In the genomic region with DNA sequence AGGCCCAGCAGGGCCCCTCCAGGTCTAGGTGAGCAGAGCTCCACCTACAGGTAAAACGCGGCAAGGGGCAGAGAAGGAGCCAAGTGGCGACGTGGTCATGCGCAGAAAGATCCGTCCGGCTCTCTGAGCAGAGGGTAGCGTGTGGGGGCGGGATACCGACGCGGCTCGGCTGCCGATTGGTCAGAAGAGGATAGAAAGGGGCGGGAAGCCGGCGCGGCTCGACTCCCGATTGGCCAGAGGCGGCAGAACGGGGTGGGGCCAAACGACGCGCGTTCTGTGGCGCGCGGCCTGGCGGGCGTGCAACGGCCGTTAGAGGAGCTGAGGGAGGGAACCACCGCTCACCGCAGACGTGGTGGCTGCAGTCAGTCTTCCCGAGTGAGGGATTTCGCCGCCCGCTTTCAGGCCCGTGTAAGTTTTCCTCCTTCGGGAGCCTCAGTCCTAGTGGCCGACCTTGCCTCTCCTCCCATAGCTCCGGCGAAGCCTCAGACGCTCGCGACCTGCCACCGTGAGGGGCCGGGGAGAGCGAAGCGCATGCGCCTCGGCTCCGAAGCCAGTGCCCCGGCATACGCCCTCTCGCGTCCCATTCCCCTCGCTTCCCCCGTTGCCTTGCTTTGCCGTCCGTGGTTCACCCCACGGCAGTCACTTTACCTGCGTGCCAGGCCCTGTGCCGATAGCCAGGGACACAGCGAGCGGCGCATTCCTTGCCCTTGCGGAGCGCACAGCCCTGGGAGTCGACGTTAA, we compare ENCODE assay signal across 1 cellular context.
TF ChIP-seq lines count a peak whose summit lies in the region.

A gene with protein sequence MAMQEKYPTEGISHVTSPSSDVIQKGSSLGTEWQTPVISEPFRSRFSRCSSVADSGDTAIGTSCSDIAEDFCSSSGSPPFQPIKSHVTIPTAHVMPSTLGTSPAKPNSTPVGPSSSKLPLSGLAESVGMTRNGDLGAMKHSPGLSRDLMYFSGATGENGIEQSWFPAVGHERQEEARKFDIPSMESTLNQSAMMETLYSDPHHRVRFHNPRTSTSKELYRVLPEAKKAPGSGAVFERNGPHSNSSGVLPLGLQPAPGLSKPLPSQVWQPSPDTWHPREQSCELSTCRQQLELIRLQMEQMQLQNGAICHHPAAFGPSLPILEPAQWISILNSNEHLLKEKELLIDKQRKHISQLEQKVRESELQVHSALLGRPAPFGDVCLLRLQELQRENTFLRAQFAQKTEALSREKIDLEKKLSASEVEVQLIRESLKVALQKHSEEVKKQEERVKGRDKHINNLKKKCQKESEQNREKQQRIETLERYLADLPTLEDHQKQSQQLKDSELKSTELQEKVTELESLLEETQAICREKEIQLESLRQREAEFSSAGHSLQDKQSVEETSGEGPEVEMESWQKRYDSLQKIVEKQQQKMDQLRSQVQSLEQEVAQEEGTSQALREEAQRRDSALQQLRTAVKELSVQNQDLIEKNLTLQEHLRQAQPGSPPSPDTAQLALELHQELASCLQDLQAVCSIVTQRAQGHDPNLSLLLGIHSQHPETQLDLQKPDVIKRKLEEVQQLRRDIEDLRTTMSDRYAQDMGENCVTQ (plus strand): TSS at position 298 of the 741 bp plus-strand sequence. CDS start 5,584 bp downstream, outside the sequence.

TF ChIP-seq in K562, 482 proteins besides CTCF, POLR2A, EP300 and RAD21 (continued from another document and continues in another):
- TF ChIP-seq GTF2B (IDR thresholded peaks at IDR 0.05; ENCODE audit: extremely low read depth, insufficient read length) (peak; percentile 15), BRCA1 (IDR thresholded peaks at IDR 0.05) (no peak), BRCA1 (CRISPR knock-in tag; IDR thresholded peaks at IDR 0.05) (peak; percentile 26; the same call in 1 of the 2 replicates), BCOR (IDR thresholded peaks at IDR 0.05) (peak; percentile 74), ZNF174 (CRISPR knock-in tag; IDR thresholded peaks at IDR 0.05) (0 out of 2 replicates have a peak, but pooled peaks have one; percentile 23), TCF7 (IDR thresholded peaks at IDR 0.05; ENCODE audit: borderline replicate concordance) (0 out of 2 replicates have a peak, but pooled peaks have one; percentile 40), SMAD2 (IDR thresholded peaks at IDR 0.05; ENCODE audit: low read depth, low read length) (no peak), ZNF41 (CRISPR knock-in tag; conservative IDR thresholded peaks at IDR 0.05) (peak; percentile 51; the same call in 1 of the 2 replicates), U2AF1 (optimal IDR thresholded peaks at IDR 0.05; ENCODE audit: low read depth, low read length) (no peak), ATF7 (IDR thresholded peaks at IDR 0.05) (peak; percentile 87), JUN (IDR thresholded peaks at IDR 0.05; ENCODE audit: borderline replicate concordance, low read depth, low read length) (no peak; the same call in 1 of the 2 replicates), JUN (CRISPR knock-in tag; IDR thresholded peaks at IDR 0.05; ENCODE audit: borderline replicate concordance) (peak; percentile 58; the same call in 1 of the 2 replicates), SAP30 (IDR thresholded peaks at IDR 0.05; ENCODE audit: borderline replicate concordance, insufficient read depth, low read depth, low read length, poor library complexity, severe bottlenecking) (peak; percentile 87), RHOXF2B (CRISPR knock-in tag; conservative IDR thresholded peaks at IDR 0.05) (peak; percentile 70), CREM (IDR thresholded peaks at IDR 0.05; ENCODE audit: low read depth) (peak; percentile 91), NEUROD1 (IDR thresholded peaks at IDR 0.05; ENCODE audit: borderline replicate concordance, low read depth, low read length, partially characterized antibody) (peak; percentile 90), TEAD4 (IDR thresholded peaks at IDR 0.05; ENCODE audit: low read length) (no peak; the same call in 1 of the 2 replicates), TEAD4 (CRISPR knock-in tag; IDR thresholded peaks at IDR 0.05; ENCODE audit: borderline replicate concordance) (peak; percentile 75; the same call in 1 of the 2 replicates), ZKSCAN1 (IDR thresholded peaks at IDR 0.05; ENCODE audit: low read depth, low read length) (peak; percentile 64; the same call in 1 of the 2 replicates), CREBBP (IDR thresholded peaks at IDR 0.05; ENCODE audit: low read depth, low read length) (no peak), CCNT2 (IDR thresholded peaks at IDR 0.05; ENCODE audit: borderline replicate concordance, extremely low read depth, insufficient read length, low read depth, low read length) (peak; percentile 80), SRSF3 (IDR thresholded peaks at IDR 0.05; ENCODE audit: insufficient read depth, low read length) (0 out of 2 replicates have a peak, but pooled peaks have one; percentile 30), CTCFL (IDR thresholded peaks at IDR 0.05; ENCODE audit: borderline replicate concordance, insufficient read depth, low read depth, low read length, poor library complexity, severe bottlenecking) (peak; percentile 73), ETS2 (tag; IDR thresholded peaks at IDR 0.05; ENCODE audit: borderline replicate concordance, poor library complexity, severe bottlenecking) (no peak), TAF15 (IDR thresholded peaks at IDR 0.05; ENCODE audit: low read depth, low read length) (no peak), HDAC1 (IDR thresholded peaks at IDR 0.05) (peak in 1 of 2 experiments; percentile 92; a peak in 2 of 4 replicates), BCL6 (CRISPR knock-in tag; IDR thresholded peaks at IDR 0.05) (no peak), ESRRA (IDR thresholded peaks at IDR 0.05; ENCODE audit: borderline replicate concordance, low read depth) (peak; percentile 68), SMC3 (conservative IDR thresholded peaks at IDR 0.05; ENCODE audit: insufficient read depth, low read depth, low read length) (peak; percentile 56; the same call in 1 of the 2 replicates), FOXA1 (IDR thresholded peaks at IDR 0.05; ENCODE audit: borderline replicate concordance) (no peak), POLR2G (IDR thresholded peaks at IDR 0.05; ENCODE audit: low read depth, low read length) (peak; percentile 99), E2F8 (IDR thresholded peaks at IDR 0.05; ENCODE audit: low read depth, partially characterized antibody) (peak; percentile 54), KLF6 (CRISPR knock-in tag; IDR thresholded peaks at IDR 0.05; ENCODE audit: borderline replicate concordance) (peak; percentile 85; the same call in 1 of the 2 replicates), ZNF77 (CRISPR knock-in tag; IDR thresholded peaks at IDR 0.05) (no peak)
- TF ChIP-seq, protein P1, sequence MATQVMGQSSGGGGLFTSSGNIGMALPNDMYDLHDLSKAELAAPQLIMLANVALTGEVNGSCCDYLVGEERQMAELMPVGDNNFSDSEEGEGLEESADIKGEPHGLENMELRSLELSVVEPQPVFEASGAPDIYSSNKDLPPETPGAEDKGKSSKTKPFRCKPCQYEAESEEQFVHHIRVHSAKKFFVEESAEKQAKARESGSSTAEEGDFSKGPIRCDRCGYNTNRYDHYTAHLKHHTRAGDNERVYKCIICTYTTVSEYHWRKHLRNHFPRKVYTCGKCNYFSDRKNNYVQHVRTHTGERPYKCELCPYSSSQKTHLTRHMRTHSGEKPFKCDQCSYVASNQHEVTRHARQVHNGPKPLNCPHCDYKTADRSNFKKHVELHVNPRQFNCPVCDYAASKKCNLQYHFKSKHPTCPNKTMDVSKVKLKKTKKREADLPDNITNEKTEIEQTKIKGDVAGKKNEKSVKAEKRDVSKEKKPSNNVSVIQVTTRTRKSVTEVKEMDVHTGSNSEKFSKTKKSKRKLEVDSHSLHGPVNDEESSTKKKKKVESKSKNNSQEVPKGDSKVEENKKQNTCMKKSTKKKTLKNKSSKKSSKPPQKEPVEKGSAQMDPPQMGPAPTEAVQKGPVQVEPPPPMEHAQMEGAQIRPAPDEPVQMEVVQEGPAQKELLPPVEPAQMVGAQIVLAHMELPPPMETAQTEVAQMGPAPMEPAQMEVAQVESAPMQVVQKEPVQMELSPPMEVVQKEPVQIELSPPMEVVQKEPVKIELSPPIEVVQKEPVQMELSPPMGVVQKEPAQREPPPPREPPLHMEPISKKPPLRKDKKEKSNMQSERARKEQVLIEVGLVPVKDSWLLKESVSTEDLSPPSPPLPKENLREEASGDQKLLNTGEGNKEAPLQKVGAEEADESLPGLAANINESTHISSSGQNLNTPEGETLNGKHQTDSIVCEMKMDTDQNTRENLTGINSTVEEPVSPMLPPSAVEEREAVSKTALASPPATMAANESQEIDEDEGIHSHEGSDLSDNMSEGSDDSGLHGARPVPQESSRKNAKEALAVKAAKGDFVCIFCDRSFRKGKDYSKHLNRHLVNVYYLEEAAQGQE (CRISPR knock-in tag; IDR thresholded peaks at IDR 0.05; ENCODE audit: low read depth) = peak; percentile 84
- TF ChIP-seq, protein P2, sequence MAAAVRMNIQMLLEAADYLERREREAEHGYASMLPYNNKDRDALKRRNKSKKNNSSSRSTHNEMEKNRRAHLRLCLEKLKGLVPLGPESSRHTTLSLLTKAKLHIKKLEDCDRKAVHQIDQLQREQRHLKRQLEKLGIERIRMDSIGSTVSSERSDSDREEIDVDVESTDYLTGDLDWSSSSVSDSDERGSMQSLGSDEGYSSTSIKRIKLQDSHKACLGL (CRISPR knock-in tag; IDR thresholded peaks at IDR 0.05; ENCODE audit: borderline replicate concordance, poor library complexity, severe bottlenecking) = no peak
- TF ChIP-seq, protein P3, sequence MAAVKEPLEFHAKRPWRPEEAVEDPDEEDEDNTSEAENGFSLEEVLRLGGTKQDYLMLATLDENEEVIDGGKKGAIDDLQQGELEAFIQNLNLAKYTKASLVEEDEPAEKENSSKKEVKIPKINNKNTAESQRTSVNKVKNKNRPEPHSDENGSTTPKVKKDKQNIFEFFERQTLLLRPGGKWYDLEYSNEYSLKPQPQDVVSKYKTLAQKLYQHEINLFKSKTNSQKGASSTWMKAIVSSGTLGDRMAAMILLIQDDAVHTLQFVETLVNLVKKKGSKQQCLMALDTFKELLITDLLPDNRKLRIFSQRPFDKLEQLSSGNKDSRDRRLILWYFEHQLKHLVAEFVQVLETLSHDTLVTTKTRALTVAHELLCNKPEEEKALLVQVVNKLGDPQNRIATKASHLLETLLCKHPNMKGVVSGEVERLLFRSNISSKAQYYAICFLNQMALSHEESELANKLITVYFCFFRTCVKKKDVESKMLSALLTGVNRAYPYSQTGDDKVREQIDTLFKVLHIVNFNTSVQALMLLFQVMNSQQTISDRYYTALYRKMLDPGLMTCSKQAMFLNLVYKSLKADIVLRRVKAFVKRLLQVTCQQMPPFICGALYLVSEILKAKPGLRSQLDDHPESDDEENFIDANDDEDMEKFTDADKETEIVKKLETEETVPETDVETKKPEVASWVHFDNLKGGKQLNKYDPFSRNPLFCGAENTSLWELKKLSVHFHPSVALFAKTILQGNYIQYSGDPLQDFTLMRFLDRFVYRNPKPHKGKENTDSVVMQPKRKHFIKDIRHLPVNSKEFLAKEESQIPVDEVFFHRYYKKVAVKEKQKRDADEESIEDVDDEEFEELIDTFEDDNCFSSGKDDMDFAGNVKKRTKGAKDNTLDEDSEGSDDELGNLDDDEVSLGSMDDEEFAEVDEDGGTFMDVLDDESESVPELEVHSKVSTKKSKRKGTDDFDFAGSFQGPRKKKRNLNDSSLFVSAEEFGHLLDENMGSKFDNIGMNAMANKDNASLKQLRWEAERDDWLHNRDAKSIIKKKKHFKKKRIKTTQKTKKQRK (IDR thresholded peaks at IDR 0.05; ENCODE audit: borderline replicate concordance, low read depth, low read length) = peak; percentile 76
- TF ChIP-seq, protein P4, sequence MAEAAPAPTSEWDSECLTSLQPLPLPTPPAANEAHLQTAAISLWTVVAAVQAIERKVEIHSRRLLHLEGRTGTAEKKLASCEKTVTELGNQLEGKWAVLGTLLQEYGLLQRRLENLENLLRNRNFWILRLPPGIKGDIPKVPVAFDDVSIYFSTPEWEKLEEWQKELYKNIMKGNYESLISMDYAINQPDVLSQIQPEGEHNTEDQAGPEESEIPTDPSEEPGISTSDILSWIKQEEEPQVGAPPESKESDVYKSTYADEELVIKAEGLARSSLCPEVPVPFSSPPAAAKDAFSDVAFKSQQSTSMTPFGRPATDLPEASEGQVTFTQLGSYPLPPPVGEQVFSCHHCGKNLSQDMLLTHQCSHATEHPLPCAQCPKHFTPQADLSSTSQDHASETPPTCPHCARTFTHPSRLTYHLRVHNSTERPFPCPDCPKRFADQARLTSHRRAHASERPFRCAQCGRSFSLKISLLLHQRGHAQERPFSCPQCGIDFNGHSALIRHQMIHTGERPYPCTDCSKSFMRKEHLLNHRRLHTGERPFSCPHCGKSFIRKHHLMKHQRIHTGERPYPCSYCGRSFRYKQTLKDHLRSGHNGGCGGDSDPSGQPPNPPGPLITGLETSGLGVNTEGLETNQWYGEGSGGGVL (CRISPR knock-in tag; IDR thresholded peaks at IDR 0.05) = no peak
